14 cellular contexts compared by ENCODE assay signal in the genomic region with DNA sequence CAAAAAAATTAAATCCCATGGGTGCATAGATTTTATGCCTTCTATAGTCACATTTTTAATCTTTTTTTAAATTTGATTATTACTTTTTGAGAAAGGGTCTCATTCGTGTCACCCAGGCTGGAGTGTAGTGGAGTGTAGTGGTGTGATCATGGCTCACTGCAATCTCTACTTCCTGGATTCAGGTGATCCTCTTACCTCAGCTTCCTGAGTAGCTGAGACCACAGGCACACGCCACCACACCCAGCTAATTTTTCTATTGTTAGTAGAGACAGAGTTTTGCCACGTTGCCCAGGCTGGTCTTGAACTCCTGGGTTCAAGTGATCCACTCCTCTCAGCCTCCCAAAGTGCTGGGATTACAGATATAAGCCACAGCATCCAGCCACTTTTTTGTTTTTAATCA.
"Had no signal": no experiment of that assay in that cellular context is flagged by ENCODE, and none has a peak within 500 bp of the region (broad histone marks: within the 10 kb centered on the region; RNA-seq: fewer than 3 reads in every experiment).

No MANE protein-coding gene starts in this region.

- ATAC-seq: body of pancreas; stimulated activated memory B cell treated with anti-CD40 and anti-IgM and Interleukin-4, amounts not matched to agents 10 μg/mL and 1 μg/mL and 100 μg/mL, for 72 hours had no signal

- H3K27ac ChIP-seq: body of pancreas, coronary artery, left ventricle myocardium inferior, tibial artery, vagina had no signal

- H3K36me3 Mint-ChIP-seq: naive B cell had no signal

- H3K4me3 ChIP-seq: body of pancreas, coronary artery, left ventricle myocardium inferior, tibial artery, vagina had no signal

- H3K27me3 Mint-ChIP-seq: activated B cell treated with CpG ODN at 0.5 μM for 24 hours; naive B cell; stimulated activated memory B cell treated with anti-CD40 and anti-IgM and Interleukin-4, amounts not matched to agents 10 μg/mL and 1 μg/mL and 100 μg/mL, for 72 hours had no signal

- DNase-seq: activated B cell treated with CpG ODN at 0.5 μM for 24 hours; activated naive CD4-positive, alpha-beta T cell treated with Interleukin-2 at 50 U/mL for 16 hours; amniotic stem cell; body of pancreas; caudate nucleus; effector CD4-positive, alpha-beta T cell; foreskin melanocyte; left ventricle myocardium inferior; naive B cell; tibial artery had no signal

- H3K27me3 ChIP-seq: body of pancreas, tibial artery, vagina had no signal

- H3K27ac Mint-ChIP-seq: activated B cell treated with CpG ODN at 0.5 μM for 24 hours; activated T-helper 1 cell treated with anti-CD3 and anti-CD28 coated beads, Interleukin-12 subunit alpha, Interleukin-12 subunit beta, Interleukin-2, Interleukin-4 antibody, amounts not matched to agents 30 ng/mL and 10 ng/mL and 1 ng/mL, durations not matched to agents 14 hours and 24 hours and 36 hours; stimulated activated memory B cell treated with anti-CD40 and anti-IgM and Interleukin-4, amounts not matched to agents 10 μg/mL and 1 μg/mL and 100 μg/mL, for 72 hours had no signal

- H3K9me3 Mint-ChIP-seq: activated B cell treated with CpG ODN at 0.5 μM for 24 hours; activated T-helper 1 cell treated with anti-CD3 and anti-CD28 coated beads, Interleukin-12 subunit alpha, Interleukin-12 subunit beta, Interleukin-2, Interleukin-4 antibody, amounts not matched to agents 30 ng/mL and 10 ng/mL and 1 ng/mL, durations not matched to agents 14 hours and 24 hours and 36 hours; naive B cell; stimulated activated memory B cell treated with anti-CD40 and anti-IgM and Interleukin-4, amounts not matched to agents 10 μg/mL and 1 μg/mL and 100 μg/mL, for 72 hours had no signal

- H3K4me3 Mint-ChIP-seq: activated B cell treated with CpG ODN at 0.5 μM for 24 hours; activated T-helper 1 cell treated with anti-CD3 and anti-CD28 coated beads, Interleukin-12 subunit alpha, Interleukin-12 subunit beta, Interleukin-2, Interleukin-4 antibody, amounts not matched to agents 30 ng/mL and 10 ng/mL and 1 ng/mL, durations not matched to agents 14 hours and 24 hours and 36 hours; stimulated activated memory B cell treated with anti-CD40 and anti-IgM and Interleukin-4, amounts not matched to agents 10 μg/mL and 1 μg/mL and 100 μg/mL, for 72 hours had no signal

- H3K9me3 ChIP-seq: body of pancreas, left ventricle myocardium inferior, tibial artery, vagina had no signal
